ENCODE assay signal across 22 cellular contexts in genomic region chr1:58936973-58937372, GRCh38.
"Had no signal": no experiment of that assay in that cellular context is flagged by ENCODE, and none has a peak within 500 bp of the region (broad histone marks: within the 10 kb centered on the region; RNA-seq: fewer than 3 reads in every experiment).

No MANE protein-coding gene starts in this region.

- H3K36me3 Mint-ChIP-seq: activated CD4-positive, alpha-beta memory T cell treated with anti-CD3 and anti-CD28 coated beads for 36 hours; T-cell; WTC11 had no signal

- H3K9me3 Mint-ChIP-seq: activated CD4-positive, alpha-beta memory T cell treated with anti-CD3 and anti-CD28 coated beads for 36 hours; T-cell; WTC11 had no signal

- H3K27ac ChIP-seq: adrenal gland, SK-N-MC had no signal

- H3K27me3 Mint-ChIP-seq: activated CD4-positive, alpha-beta memory T cell treated with anti-CD3 and anti-CD28 coated beads for 36 hours; T-cell had no signal

- ATAC-seq: Panc1, Right ventricle myocardium inferior, T-cell, WTC11 had no signal

- H3K9me3 ChIP-seq: adrenal gland had no signal

- DNase-seq: activated CD4-positive, alpha-beta memory T cell treated with anti-CD3 and anti-CD28 coated beads for 36 hours; activated CD4-positive, alpha-beta T cell treated with anti-CD3 and anti-CD28 coated beads for 48 hours; activated CD4-positive, CD25-positive, alpha-beta regulatory T cell treated with anti-CD3 and anti-CD28 coated beads, Interleukin-2, amount 50 U/mL, for 72 hours; activated CD8-positive, alpha-beta memory T cell treated with anti-CD3 and anti-CD28 coated beads for 24 hours; activated naive CD4-positive, alpha-beta T cell treated with anti-CD3 and anti-CD28 coated beads, Interleukin-2, amount 50 U/mL, for 16 hours; activated naive CD8-positive, alpha-beta T cell treated with anti-CD3 and anti-CD28 coated beads, Interleukin-2, amount 10 ng/mL, durations not matched to agents 7 days and 5 days; adrenal gland; anterior cingulate cortex; NCI-H1105 treated with DMSO at 0.1 percent for 48 hours; NCI-H1436 treated with DMSO at 0.1 percent for 48 hours; NCI-H187; NCI-H2081; NCI-H510A treated with DMSO at 0.1 percent for 48 hours; NCI-H69; NK-92 treated with Interleukin-12 subunit alpha and Interleukin-12 subunit beta, amount 100 ng/mL, for 24 hours; OCI-M1; RPMI8226; T-cell had no signal

- H3K4me3 ChIP-seq: adrenal gland, SK-N-MC had no signal

- H3K27ac Mint-ChIP-seq: activated CD4-positive, alpha-beta memory T cell treated with anti-CD3 and anti-CD28 coated beads for 36 hours; activated naive CD8-positive, alpha-beta T cell treated with anti-CD3 and anti-CD28 coated beads, Interleukin-2, amount 10 ng/mL, durations not matched to agents 7 days and 5 days; T-cell; WTC11 had no signal

- H3K4me3 Mint-ChIP-seq: activated CD4-positive, alpha-beta memory T cell treated with anti-CD3 and anti-CD28 coated beads for 36 hours; activated naive CD8-positive, alpha-beta T cell treated with anti-CD3 and anti-CD28 coated beads, Interleukin-2, amount 10 ng/mL, durations not matched to agents 7 days and 5 days; T-cell; WTC11 had no signal

- H3K36me3 ChIP-seq: adrenal gland had no signal

- H3K27me3 ChIP-seq: adrenal gland had no signal
